In the genomic region with DNA sequence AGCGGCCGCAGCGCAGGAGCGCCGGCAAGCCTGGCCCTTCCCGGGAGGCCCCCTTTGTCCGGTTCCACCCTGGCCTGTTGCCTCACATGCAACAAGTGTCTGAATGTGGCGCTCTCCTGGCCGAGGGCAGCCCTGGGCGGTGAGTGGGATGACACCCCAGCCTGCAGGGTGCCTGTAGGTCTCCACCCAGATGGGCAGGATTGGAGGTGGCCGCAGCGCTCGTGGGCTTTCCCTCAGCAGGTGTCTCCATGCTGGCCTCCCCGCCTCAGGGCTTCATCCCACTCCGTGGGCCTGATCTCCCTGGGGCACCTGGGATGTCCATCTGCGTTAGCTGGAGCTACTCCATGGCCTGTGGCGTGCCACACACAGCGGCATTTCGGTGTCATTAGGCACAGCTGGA, we compare ENCODE assay signal across 1 cellular context.
TF ChIP-seq lines count a peak whose summit lies in the region.

No MANE protein-coding gene starts in this region.

TF ChIP-seq in H1, 55 proteins besides CTCF, POLR2A, EP300 and RAD21:
- TF ChIP-seq CBX8 (IDR thresholded peaks at IDR 0.05; ENCODE audit: borderline replicate concordance, low read depth, low read length) (no peak), SP4 (IDR thresholded peaks at IDR 0.05; ENCODE audit: low read length) (no peak), CHD1 (IDR thresholded peaks at IDR 0.05; ENCODE audit: low read depth, low read length) (no peak), SAP30 (IDR thresholded peaks at IDR 0.05; ENCODE audit: insufficient read depth, insufficient replicate concordance, low read length) (no peak), KDM1A (IDR thresholded peaks at IDR 0.05; ENCODE audit: borderline replicate concordance, low read length) (no peak), SP2 (IDR thresholded peaks at IDR 0.05; ENCODE audit: low read length) (no peak), ASH2L (IDR thresholded peaks at IDR 0.05; ENCODE audit: low read length) (no peak), KDM5A (IDR thresholded peaks at IDR 0.05; ENCODE audit: low read length) (no peak), TAF1 (IDR thresholded peaks at IDR 0.05; ENCODE audit: low read depth, low read length) (no peak), PHF8 (conservative IDR thresholded peaks at IDR 0.05; ENCODE audit: low read depth, low read length) (no peak), GTF2F1 (IDR thresholded peaks at IDR 0.05; ENCODE audit: borderline replicate concordance, low read depth, low read length) (no peak), KDM4A (IDR thresholded peaks at IDR 0.05; ENCODE audit: low read depth, low read length, severe bottlenecking) (no peak), BACH1 (IDR thresholded peaks at IDR 0.05; ENCODE audit: low read length) (no peak), YY1 (IDR thresholded peaks at IDR 0.05; ENCODE audit: low read depth, low read length) (no peak)
- TF ChIP-seq, protein P1, sequence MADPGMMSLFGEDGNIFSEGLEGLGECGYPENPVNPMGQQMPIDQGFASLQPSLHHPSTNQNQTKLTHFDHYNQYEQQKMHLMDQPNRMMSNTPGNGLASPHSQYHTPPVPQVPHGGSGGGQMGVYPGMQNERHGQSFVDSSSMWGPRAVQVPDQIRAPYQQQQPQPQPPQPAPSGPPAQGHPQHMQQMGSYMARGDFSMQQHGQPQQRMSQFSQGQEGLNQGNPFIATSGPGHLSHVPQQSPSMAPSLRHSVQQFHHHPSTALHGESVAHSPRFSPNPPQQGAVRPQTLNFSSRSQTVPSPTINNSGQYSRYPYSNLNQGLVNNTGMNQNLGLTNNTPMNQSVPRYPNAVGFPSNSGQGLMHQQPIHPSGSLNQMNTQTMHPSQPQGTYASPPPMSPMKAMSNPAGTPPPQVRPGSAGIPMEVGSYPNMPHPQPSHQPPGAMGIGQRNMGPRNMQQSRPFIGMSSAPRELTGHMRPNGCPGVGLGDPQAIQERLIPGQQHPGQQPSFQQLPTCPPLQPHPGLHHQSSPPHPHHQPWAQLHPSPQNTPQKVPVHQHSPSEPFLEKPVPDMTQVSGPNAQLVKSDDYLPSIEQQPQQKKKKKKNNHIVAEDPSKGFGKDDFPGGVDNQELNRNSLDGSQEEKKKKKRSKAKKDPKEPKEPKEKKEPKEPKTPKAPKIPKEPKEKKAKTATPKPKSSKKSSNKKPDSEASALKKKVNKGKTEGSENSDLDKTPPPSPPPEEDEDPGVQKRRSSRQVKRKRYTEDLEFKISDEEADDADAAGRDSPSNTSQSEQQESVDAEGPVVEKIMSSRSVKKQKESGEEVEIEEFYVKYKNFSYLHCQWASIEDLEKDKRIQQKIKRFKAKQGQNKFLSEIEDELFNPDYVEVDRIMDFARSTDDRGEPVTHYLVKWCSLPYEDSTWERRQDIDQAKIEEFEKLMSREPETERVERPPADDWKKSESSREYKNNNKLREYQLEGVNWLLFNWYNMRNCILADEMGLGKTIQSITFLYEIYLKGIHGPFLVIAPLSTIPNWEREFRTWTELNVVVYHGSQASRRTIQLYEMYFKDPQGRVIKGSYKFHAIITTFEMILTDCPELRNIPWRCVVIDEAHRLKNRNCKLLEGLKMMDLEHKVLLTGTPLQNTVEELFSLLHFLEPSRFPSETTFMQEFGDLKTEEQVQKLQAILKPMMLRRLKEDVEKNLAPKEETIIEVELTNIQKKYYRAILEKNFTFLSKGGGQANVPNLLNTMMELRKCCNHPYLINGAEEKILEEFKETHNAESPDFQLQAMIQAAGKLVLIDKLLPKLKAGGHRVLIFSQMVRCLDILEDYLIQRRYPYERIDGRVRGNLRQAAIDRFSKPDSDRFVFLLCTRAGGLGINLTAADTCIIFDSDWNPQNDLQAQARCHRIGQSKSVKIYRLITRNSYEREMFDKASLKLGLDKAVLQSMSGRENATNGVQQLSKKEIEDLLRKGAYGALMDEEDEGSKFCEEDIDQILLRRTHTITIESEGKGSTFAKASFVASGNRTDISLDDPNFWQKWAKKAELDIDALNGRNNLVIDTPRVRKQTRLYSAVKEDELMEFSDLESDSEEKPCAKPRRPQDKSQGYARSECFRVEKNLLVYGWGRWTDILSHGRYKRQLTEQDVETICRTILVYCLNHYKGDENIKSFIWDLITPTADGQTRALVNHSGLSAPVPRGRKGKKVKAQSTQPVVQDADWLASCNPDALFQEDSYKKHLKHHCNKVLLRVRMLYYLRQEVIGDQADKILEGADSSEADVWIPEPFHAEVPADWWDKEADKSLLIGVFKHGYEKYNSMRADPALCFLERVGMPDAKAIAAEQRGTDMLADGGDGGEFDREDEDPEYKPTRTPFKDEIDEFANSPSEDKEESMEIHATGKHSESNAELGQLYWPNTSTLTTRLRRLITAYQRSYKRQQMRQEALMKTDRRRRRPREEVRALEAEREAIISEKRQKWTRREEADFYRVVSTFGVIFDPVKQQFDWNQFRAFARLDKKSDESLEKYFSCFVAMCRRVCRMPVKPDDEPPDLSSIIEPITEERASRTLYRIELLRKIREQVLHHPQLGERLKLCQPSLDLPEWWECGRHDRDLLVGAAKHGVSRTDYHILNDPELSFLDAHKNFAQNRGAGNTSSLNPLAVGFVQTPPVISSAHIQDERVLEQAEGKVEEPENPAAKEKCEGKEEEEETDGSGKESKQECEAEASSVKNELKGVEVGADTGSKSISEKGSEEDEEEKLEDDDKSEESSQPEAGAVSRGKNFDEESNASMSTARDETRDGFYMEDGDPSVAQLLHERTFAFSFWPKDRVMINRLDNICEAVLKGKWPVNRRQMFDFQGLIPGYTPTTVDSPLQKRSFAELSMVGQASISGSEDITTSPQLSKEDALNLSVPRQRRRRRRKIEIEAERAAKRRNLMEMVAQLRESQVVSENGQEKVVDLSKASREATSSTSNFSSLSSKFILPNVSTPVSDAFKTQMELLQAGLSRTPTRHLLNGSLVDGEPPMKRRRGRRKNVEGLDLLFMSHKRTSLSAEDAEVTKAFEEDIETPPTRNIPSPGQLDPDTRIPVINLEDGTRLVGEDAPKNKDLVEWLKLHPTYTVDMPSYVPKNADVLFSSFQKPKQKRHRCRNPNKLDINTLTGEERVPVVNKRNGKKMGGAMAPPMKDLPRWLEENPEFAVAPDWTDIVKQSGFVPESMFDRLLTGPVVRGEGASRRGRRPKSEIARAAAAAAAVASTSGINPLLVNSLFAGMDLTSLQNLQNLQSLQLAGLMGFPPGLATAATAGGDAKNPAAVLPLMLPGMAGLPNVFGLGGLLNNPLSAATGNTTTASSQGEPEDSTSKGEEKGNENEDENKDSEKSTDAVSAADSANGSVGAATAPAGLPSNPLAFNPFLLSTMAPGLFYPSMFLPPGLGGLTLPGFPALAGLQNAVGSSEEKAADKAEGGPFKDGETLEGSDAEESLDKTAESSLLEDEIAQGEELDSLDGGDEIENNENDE (IDR thresholded peaks at IDR 0.05; ENCODE audit: insufficient replicate concordance, low read length), result no peak
- TF ChIP-seq, protein P2, sequence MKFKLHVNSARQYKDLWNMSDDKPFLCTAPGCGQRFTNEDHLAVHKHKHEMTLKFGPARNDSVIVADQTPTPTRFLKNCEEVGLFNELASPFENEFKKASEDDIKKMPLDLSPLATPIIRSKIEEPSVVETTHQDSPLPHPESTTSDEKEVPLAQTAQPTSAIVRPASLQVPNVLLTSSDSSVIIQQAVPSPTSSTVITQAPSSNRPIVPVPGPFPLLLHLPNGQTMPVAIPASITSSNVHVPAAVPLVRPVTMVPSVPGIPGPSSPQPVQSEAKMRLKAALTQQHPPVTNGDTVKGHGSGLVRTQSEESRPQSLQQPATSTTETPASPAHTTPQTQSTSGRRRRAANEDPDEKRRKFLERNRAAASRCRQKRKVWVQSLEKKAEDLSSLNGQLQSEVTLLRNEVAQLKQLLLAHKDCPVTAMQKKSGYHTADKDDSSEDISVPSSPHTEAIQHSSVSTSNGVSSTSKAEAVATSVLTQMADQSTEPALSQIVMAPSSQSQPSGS (IDR thresholded peaks at IDR 0.05; ENCODE audit: low read length), result no peak
